ENCODE assay signal across 1 cellular context in genomic region chr9:93951655-93952118, GRCh38.
TF ChIP-seq lines count a peak whose summit lies in the region.

No MANE protein-coding gene starts in this region.

TF ChIP-seq in WTC11, 78 proteins besides CTCF, POLR2A, EP300 and RAD21 (continued from another document):
- TF ChIP-seq AFF4 (CRISPR knock-in tag; IDR thresholded peaks at IDR 0.05; ENCODE audit: borderline replicate concordance), result no peak
- no peak for TF ChIP-seq ELF4 (CRISPR knock-in tag; IDR thresholded peaks at IDR 0.05; ENCODE audit: low read depth)
- no peak for TF ChIP-seq EMX1 (CRISPR knock-in tag; IDR thresholded peaks at IDR 0.05)
- TF ChIP-seq USF1 (CRISPR knock-in tag; IDR thresholded peaks at IDR 0.05), result no peak
